17 cellular contexts compared by ENCODE assay signal in genomic region chr3:178353292-178353814, GRCh38.
DNase-seq lines count a peak whose midpoint lies in the region; ATAC-seq, FAIRE-seq and TF ChIP-seq lines count a peak whose summit lies in the region.
"Had no signal": no experiment of that assay in that cellular context is flagged by ENCODE, and none has a peak within 500 bp of the region (broad histone marks: within the 10 kb centered on the region; RNA-seq: fewer than 3 reads in every experiment).

No MANE protein-coding gene starts in this region.

- H3K4ac ChIP-seq in mesenchymal stem cell (ENCODE audit: low read depth in 1 of 2, low read length in 2 of 2): no peak overlapping the region

- H3K4me2 ChIP-seq in astrocyte (ENCODE audit: low read length) (no peak overlapping the region), mesenchymal stem cell (ENCODE audit: low read length, poor library complexity, severe bottlenecking) (no peak overlapping the region)
- H3K4me2 ChIP-seq: KMS-11 had no signal

- no peak overlapping the region for H3K23ac ChIP-seq in mesenchymal stem cell (ENCODE audit: low read length in 2 of 2)

- H3K27ac Mint-ChIP-seq in astrocyte (ENCODE audit: unreplicated experiment): no peak overlapping the region
- no peak overlapping the region for H3K27ac Mint-ChIP-seq in stimulated activated effector memory CD8-positive, alpha-beta T cell treated with anti-CD3 and anti-CD28 coated beads, Interleukin-12 subunit alpha, Interleukin-12 subunit beta, amount 100 ng/mL, for 72 hours
- H3K27ac Mint-ChIP-seq: stimulated activated naive CD8-positive, alpha-beta T cell treated with anti-CD3 and anti-CD28 coated beads, Interleukin-15, amount 100 ng/mL, for 72 hours had no signal

- ATAC-seq in stimulated activated effector memory CD8-positive, alpha-beta T cell treated with anti-CD3 and anti-CD28 coated beads, Interleukin-12 subunit alpha, Interleukin-12 subunit beta, amount 100 ng/mL, for 72 hours: no peak
- ATAC-seq in HG03469 (IDR thresholded peaks at IDR 0.05; ENCODE audit: unreplicated experiment) (no peak), GM21786 (IDR thresholded peaks at IDR 0.05; ENCODE audit: unreplicated experiment) (no peak)
- ATAC-seq: stimulated activated naive CD8-positive, alpha-beta T cell treated with anti-CD3 and anti-CD28 coated beads, Interleukin-15, amount 100 ng/mL, for 72 hours had no signal

- no peaks in the 10 kb centered on the region for H3K79me1 ChIP-seq in mesenchymal stem cell (replicated peaks; ENCODE audit: low read length, poor library complexity, severe bottlenecking)

- H3K27ac ChIP-seq in astrocyte (ENCODE audit: low read depth, low read length) (no peak overlapping the region), mesenchymal stem cell (ENCODE audit: low read length, poor library complexity, severe bottlenecking) (no peak overlapping the region)
- H3K27ac ChIP-seq: cardiac muscle cell, KMS-11 had no signal

- H3K36me3 ChIP-seq in astrocyte (ENCODE audit: insufficient read depth, low read length) (no peaks in the 10 kb centered on the region), mesenchymal stem cell (ENCODE audit: control insufficient read depth in 1 of 2, insufficient read depth in 2 of 2, low read depth in 1 of 2, low read length in 2 of 2) (no peaks in the 10 kb centered on the region)
- H3K36me3 ChIP-seq: cardiac muscle cell had no signal

- no peak overlapping the region for H3K4me3 ChIP-seq in astrocyte (ENCODE audit: insufficient read depth, low read depth, low read length)
- no peak overlapping the region for H3K4me3 ChIP-seq in mesenchymal stem cell (ENCODE audit: insufficient read depth in 1 of 2, low read depth in 1 of 2, low read length in 2 of 2)
- H3K4me3 ChIP-seq: cardiac muscle cell had no signal

- no peak overlapping the region for H4K8ac ChIP-seq in mesenchymal stem cell (ENCODE audit: low read length)

- H3K14ac ChIP-seq in mesenchymal stem cell (ENCODE audit: low read length in 2 of 2): no peak overlapping the region

- H3K9me3 Mint-ChIP-seq in astrocyte (ENCODE audit: unreplicated experiment): peaks cover 3% of the 10 kb centered on the region
- H3K9me3 Mint-ChIP-seq in stimulated activated effector memory CD8-positive, alpha-beta T cell treated with anti-CD3 and anti-CD28 coated beads, Interleukin-12 subunit alpha, Interleukin-12 subunit beta, amount 100 ng/mL, for 72 hours: no peaks in the 10 kb centered on the region
- H3K9me3 Mint-ChIP-seq: stimulated activated naive CD8-positive, alpha-beta T cell treated with anti-CD3 and anti-CD28 coated beads, Interleukin-15, amount 100 ng/mL, for 72 hours had no signal

- H2AFZ ChIP-seq in astrocyte (ENCODE audit: low read depth, low read length): no peak overlapping the region
- H2AFZ ChIP-seq in mesenchymal stem cell (ENCODE audit: low read depth, low read length): no peak overlapping the region

- H3K27me3 ChIP-seq in astrocyte (ENCODE audit: insufficient read depth, low read length) (no peaks in the 10 kb centered on the region), mesenchymal stem cell (ENCODE audit: control insufficient read depth in 1 of 2, insufficient read depth in 1 of 2, low read length in 2 of 2) (no peaks in the 10 kb centered on the region)
- H3K27me3 ChIP-seq: cardiac muscle cell had no signal

- H3K9ac ChIP-seq in astrocyte (ENCODE audit: low read length) (no peak overlapping the region), mesenchymal stem cell (ENCODE audit: low read length) (peak overlapping the region; percentile 13)
- H3K9ac ChIP-seq: KMS-11 had no signal

- no peak overlapping the region for H2BK15ac ChIP-seq in mesenchymal stem cell (ENCODE audit: low read depth, poor library complexity, severe bottlenecking)

- H4K91ac ChIP-seq in mesenchymal stem cell (ENCODE audit: low read length): no peak overlapping the region

- DNase-seq in DMS114 treated with DMSO at 0.1 percent for 48 hours (lab: John Stamatoyannopoulos, UW; ENCODE audit: unreplicated experiment): peak; percentile 93
- peak; percentile 14 for DNase-seq in LHCN-M2 (ENCODE audit: low read depth)
- peak; percentile 23 for DNase-seq in astrocyte (ENCODE audit: low read depth)
- peak; percentile 10 for DNase-seq in mesenchymal stem cell
- DNase-seq in stimulated activated effector memory CD8-positive, alpha-beta T cell treated with anti-CD3 and anti-CD28 coated beads, Interleukin-12 subunit alpha, Interleukin-12 subunit beta, amount 100 ng/mL, for 72 hours (ENCODE audit: low spot score in 2 of 2): no peak
- DNase-seq in foreskin melanocyte: no peak
- DNase-seq: activated CD4-positive, alpha-beta T cell treated with anti-CD3 and anti-CD28 coated beads for 4 hours; activated naive CD4-positive, alpha-beta T cell treated with anti-CD3 and anti-CD28 coated beads, Interleukin-2, amount 50 U/mL, for 16 hours; glutamatergic neuron; NCI-H1694; NK-92 treated with Interleukin-12 subunit alpha and Interleukin-12 subunit beta, amount 100 ng/mL, for 24 hours; occipital lobe; stimulated activated naive CD8-positive, alpha-beta T cell treated with anti-CD3 and anti-CD28 coated beads, Interleukin-15, amount 100 ng/mL, for 72 hours had no signal

- H3K4me3 Mint-ChIP-seq in astrocyte (ENCODE audit: unreplicated experiment): no peak overlapping the region
- H3K4me3 Mint-ChIP-seq in stimulated activated effector memory CD8-positive, alpha-beta T cell treated with anti-CD3 and anti-CD28 coated beads, Interleukin-12 subunit alpha, Interleukin-12 subunit beta, amount 100 ng/mL, for 72 hours: no peak overlapping the region
- H3K4me3 Mint-ChIP-seq: stimulated activated naive CD8-positive, alpha-beta T cell treated with anti-CD3 and anti-CD28 coated beads, Interleukin-15, amount 100 ng/mL, for 72 hours had no signal

- no peaks in the 10 kb centered on the region for H3K79me2 ChIP-seq in astrocyte (ENCODE audit: insufficient read depth, low read length)

- TF ChIP-seq CTCF in astrocyte (IDR thresholded peaks at IDR 0.05; ENCODE audit: insufficient read depth, low read depth, low read length): no peak

- no peaks in the 10 kb centered on the region for H3K36me3 Mint-ChIP-seq in astrocyte (ENCODE audit: low read depth, unreplicated experiment)
- no peaks in the 10 kb centered on the region for H3K36me3 Mint-ChIP-seq in stimulated activated effector memory CD8-positive, alpha-beta T cell treated with anti-CD3 and anti-CD28 coated beads, Interleukin-12 subunit alpha, Interleukin-12 subunit beta, amount 100 ng/mL, for 72 hours

- H3K9me3 ChIP-seq in astrocyte (ENCODE audit: insufficient read depth, low read depth, low read length) (no peaks in the 10 kb centered on the region), mesenchymal stem cell (ENCODE audit: control insufficient read depth, low read length) (no peaks in the 10 kb centered on the region)

- H3K4me1 Mint-ChIP-seq in astrocyte (ENCODE audit: low read depth, unreplicated experiment): peaks cover 15% of the 10 kb centered on the region
- no peaks in the 10 kb centered on the region for H3K4me1 Mint-ChIP-seq in stimulated activated effector memory CD8-positive, alpha-beta T cell treated with anti-CD3 and anti-CD28 coated beads, Interleukin-12 subunit alpha, Interleukin-12 subunit beta, amount 100 ng/mL, for 72 hours
- H3K4me1 Mint-ChIP-seq: stimulated activated naive CD8-positive, alpha-beta T cell treated with anti-CD3 and anti-CD28 coated beads, Interleukin-15, amount 100 ng/mL, for 72 hours had no signal

- no peak for FAIRE-seq in astrocyte (lab: Jason Lieb, UNC)

- no peak overlapping the region for H2AK5ac ChIP-seq in mesenchymal stem cell (ENCODE audit: low read length, severe bottlenecking)

- no peaks in the 10 kb centered on the region for H3K27me3 Mint-ChIP-seq in astrocyte (ENCODE audit: low read depth, unreplicated experiment)
- H3K27me3 Mint-ChIP-seq: stimulated activated naive CD8-positive, alpha-beta T cell treated with anti-CD3 and anti-CD28 coated beads, Interleukin-15, amount 100 ng/mL, for 72 hours had no signal

- H4K20me1 ChIP-seq in astrocyte (ENCODE audit: insufficient read depth, low read length): no peaks in the 10 kb centered on the region

- no peak overlapping the region for H2BK120ac ChIP-seq in mesenchymal stem cell (ENCODE audit: low read depth, low read length)

- H2BK5ac ChIP-seq in mesenchymal stem cell (ENCODE audit: low read depth, low read length, poor library complexity, severe bottlenecking): no peak overlapping the region

- peaks cover 10% of the 10 kb centered on the region for H3K4me1 ChIP-seq in astrocyte (ENCODE audit: insufficient read depth, low read length)
- no peaks in the 10 kb centered on the region for H3K4me1 ChIP-seq in mesenchymal stem cell (ENCODE audit: control insufficient read depth, insufficient read depth, low read depth, low read length)

- no peak overlapping the region for H2BK12ac ChIP-seq in mesenchymal stem cell (ENCODE audit: low read length in 2 of 2)

- no peak overlapping the region for H3K18ac ChIP-seq in mesenchymal stem cell (ENCODE audit: low read depth in 1 of 2, low read length in 2 of 2)

Comparison
In these comparisons a context has a peak if more than half of its experiments do, and no peak if none do; other contexts are left out.
1. DNase-seq: peak in DMS114 treated with DMSO at 0.1 percent for 48 hours (single experiment), LHCN-M2 (single experiment), astrocyte (single experiment) and mesenchymal stem cell (single experiment); none in stimulated activated effector memory CD8-positive, alpha-beta T cell treated with anti-CD3 and anti-CD28 coated beads, Interleukin-12 subunit alpha, Interleukin-12 subunit beta, amount 100 ng/mL, for 72 hours (0 of 2) and foreskin melanocyte (single experiment).